In genomic region chr3:196115678-196116083, GRCh38 we compare ENCODE assay signal across 13 cellular contexts. TPM values are rescaled to one million over a fixed set of nuclear protein-coding genes. Genes with fewer than 3 reads are reported as not detected.
DNase-seq lines count a peak whose midpoint lies in the region; ATAC-seq and TF ChIP-seq lines count a peak whose summit lies in the region.
"Had no signal": no experiment of that assay in that cellular context is flagged by ENCODE, and none has a peak within 500 bp of the region (broad histone marks: within the 10 kb centered on the region; RNA-seq: fewer than 3 reads in every experiment).

No MANE protein-coding gene starts in this region.

- H3K4me3 ChIP-seq in osteoblast (ENCODE audit: insufficient read depth, low read length) = no peak overlapping the region
- H3K4me3 ChIP-seq: testis had no signal

- no peak overlapping the region for H3K27ac Mint-ChIP-seq in central memory CD8-positive, alpha-beta T cell (ENCODE audit: low read depth)

- H3K4me3 Mint-ChIP-seq in central memory CD8-positive, alpha-beta T cell = no peak overlapping the region

- ATAC-seq in GM18858 (IDR thresholded peaks at IDR 0.05; ENCODE audit: unreplicated experiment) (peak; percentile 60), GM21447 (IDR thresholded peaks at IDR 0.05; ENCODE audit: unreplicated experiment) (peak; percentile 71), HG03108 (IDR thresholded peaks at IDR 0.05; ENCODE audit: unreplicated experiment) (peak; percentile 70), HG02610 (IDR thresholded peaks at IDR 0.05; ENCODE audit: unreplicated experiment) (no peak)
- peak; percentile 66 for ATAC-seq in central memory CD8-positive, alpha-beta T cell (replicated peaks; ENCODE audit: extremely low read depth, poor library complexity, severe bottlenecking)
- ATAC-seq: Panc1 had no signal

- H3K36me3 Mint-ChIP-seq in central memory CD8-positive, alpha-beta T cell (ENCODE audit: insufficient read depth) = no peaks in the 10 kb centered on the region

- H3K4me2 ChIP-seq in osteoblast (ENCODE audit: insufficient read depth, low read length) = no peak overlapping the region

- H3K27me3 Mint-ChIP-seq in central memory CD8-positive, alpha-beta T cell = no peaks in the 10 kb centered on the region

- peaks cover 4% of the 10 kb centered on the region for H3K4me1 Mint-ChIP-seq in central memory CD8-positive, alpha-beta T cell

- TF ChIP-seq CTCF in osteoblast (IDR thresholded peaks at IDR 0.05; ENCODE audit: extremely low read depth, low read depth, low read length) = no peak

- no peaks in the 10 kb centered on the region for H3K9me3 ChIP-seq in osteoblast (ENCODE audit: low read depth, low read length)
- H3K9me3 ChIP-seq: testis had no signal

- DNase-seq in central memory CD8-positive, alpha-beta T cell (ENCODE audit: low spot score in 2 of 2) = peak in 1 of 2 donors; percentile 15
- no peak for DNase-seq in osteoblast (ENCODE audit: insufficient read length, low spot score, missing footprints)
- no peak for DNase-seq in NK-92 (lab: John Stamatoyannopoulos, UW; ENCODE audit: unreplicated experiment)
- DNase-seq in G401 (ENCODE audit: low spot score) = no peak
- DNase-seq: activated naive CD4-positive, alpha-beta T cell treated with anti-CD3 and anti-CD28 coated beads, Interleukin-2, amount 50 U/mL, for 16 hours; DMS53; stimulated activated CD4-positive, alpha-beta T cell treated with anti-CD3 and anti-CD28 coated beads, Interleukin-2, amount 100 ng/mL, for 48 hours; testis had no signal

- no peak overlapping the region for H2AFZ ChIP-seq in osteoblast (ENCODE audit: low read length)

- no peaks in the 10 kb centered on the region for H3K9me3 Mint-ChIP-seq in central memory CD8-positive, alpha-beta T cell

- no peaks in the 10 kb centered on the region for H3K36me3 ChIP-seq in osteoblast (ENCODE audit: insufficient read depth, low read length)

- in situ Hi-C loops in G401 (cut with HindIII; ENCODE audit: low sequenced_read_pairs) = no loop called here

- no peaks in the 10 kb centered on the region for H3K4me1 ChIP-seq in osteoblast (ENCODE audit: insufficient read depth, low read length)

- no peaks in the 10 kb centered on the region for H4K20me1 ChIP-seq in osteoblast (ENCODE audit: insufficient read depth, low read length)

- no peak overlapping the region for H3K27ac ChIP-seq in osteoblast (ENCODE audit: low read depth, low read length)
- H3K27ac ChIP-seq: testis had no signal

- peaks cover 12% of the 10 kb centered on the region for H3K27me3 ChIP-seq in osteoblast (ENCODE audit: insufficient read depth, low read length)
- H3K27me3 ChIP-seq: testis had no signal

- no peaks in the 10 kb centered on the region for H3K79me2 ChIP-seq in osteoblast (ENCODE audit: insufficient read depth, low read length)

RNA-seq across cellular contexts. Expression of gene TFRC, which starts 33.8 kb away (rescaled TPM):
- 118 and 139 TPM in 2 replicates for total RNA-seq in osteoblast
- 89.1 and 129 TPM in 2 replicates for total RNA-seq in G401 (2014; rRNA removed; shearing (Covaris generic))
